Comparison of ENCODE assay signal across 13 cellular contexts in genomic region chr2:159076233-159076632, GRCh38.
DNase-seq lines count a peak whose midpoint lies in the region; ATAC-seq and TF ChIP-seq lines count a peak whose summit lies in the region.
"Had no signal": no experiment of that assay in that cellular context is flagged by ENCODE, and none has a peak within 500 bp of the region (broad histone marks: within the 10 kb centered on the region; RNA-seq: fewer than 3 reads in every experiment).

No MANE protein-coding gene starts in this region.

- 65% methylated on average over 2 of the region's 2 CpGs for WGBS in right cardiac atrium
- WGBS in suprapubic skin: 35% methylated on average over 2 of the region's 2 CpGs

- intact Hi-C loops in right cardiac atrium (cut with DNase I): no loop called here

- in situ Hi-C loops in astrocyte of the spinal cord (cut with HindIII; ENCODE audit: low sequenced_read_pairs): no loop called here

- no peak for TF ChIP-seq EP300 in suprapubic skin (IDR thresholded peaks at IDR 0.05)

- peaks cover 11% of the 10 kb centered on the region for H3K4me1 ChIP-seq in right cardiac atrium (ENCODE audit: control insufficient read depth, insufficient read depth, low read length)
- peaks cover 22% of the 10 kb centered on the region for H3K4me1 ChIP-seq in suprapubic skin
- H3K4me1 ChIP-seq: testis had no signal

- no peak for TF ChIP-seq POLR2A in suprapubic skin (IDR thresholded peaks at IDR 0.05)

- H3K27ac ChIP-seq in right cardiac atrium (ENCODE audit: low read length) (no peak overlapping the region), suprapubic skin (peak overlapping the region; percentile 28)
- H3K27ac ChIP-seq: PC-9, testis had no signal

- no peaks in the 10 kb centered on the region for H3K9me3 ChIP-seq in right cardiac atrium (ENCODE audit: control insufficient read depth, low read length)
- H3K9me3 ChIP-seq in suprapubic skin: no peaks in the 10 kb centered on the region
- H3K9me3 ChIP-seq: testis had no signal

- no peak overlapping the region for H3K4me3 ChIP-seq in astrocyte of the spinal cord (ENCODE audit: low read depth, low read length)
- no peak overlapping the region for H3K4me3 ChIP-seq in right cardiac atrium (ENCODE audit: low read length)
- H3K4me3 ChIP-seq in suprapubic skin: no peak overlapping the region
- H3K4me3 ChIP-seq: PC-9, testis had no signal

- no peak for TF ChIP-seq CTCF in astrocyte of the spinal cord (IDR thresholded peaks at IDR 0.05; ENCODE audit: low read depth, low read length)
- no peak for TF ChIP-seq CTCF in suprapubic skin (IDR thresholded peaks at IDR 0.05)

- H3K27me3 ChIP-seq in right cardiac atrium (ENCODE audit: control insufficient read depth, insufficient read depth) (no peaks in the 10 kb centered on the region), suprapubic skin (no peaks in the 10 kb centered on the region)
- H3K27me3 ChIP-seq: testis had no signal

- no peaks in the 10 kb centered on the region for H3K36me3 ChIP-seq in suprapubic skin

- peak; percentile 83 for DNase-seq in HCEC 1CT
- DNase-seq in astrocyte of the spinal cord (ENCODE audit: low read depth, low spot score): peak; percentile 86
- no peak for DNase-seq in right cardiac atrium
- no peak for DNase-seq in suprapubic skin (ENCODE audit: low spot score in 2 of 2)
- no peak for DNase-seq in putamen (ENCODE audit: low spot score)
- DNase-seq in DMS 273 (lab: John Stamatoyannopoulos, UW; ENCODE audit: unreplicated experiment): no peak
- DNase-seq: activated CD8-positive, alpha-beta memory T cell treated with anti-CD3 and anti-CD28 coated beads for 24 hours; H7; NCI-H1105; PC-9; retina; testis had no signal

- ATAC-seq in right cardiac atrium (peak; percentile 67 to 73), HG03039 (IDR thresholded peaks at IDR 0.05; ENCODE audit: unreplicated experiment) (no peak)

Comparison
In these comparisons a context has a peak if more than half of its experiments do, and no peak if none do; other contexts are left out.
1. DNase-seq: peak in HCEC 1CT (single experiment) and astrocyte of the spinal cord (single experiment); none in right cardiac atrium (0 of 3), suprapubic skin (0 of 2), putamen (single experiment) and DMS 273 (single experiment).